In the genomic region with DNA sequence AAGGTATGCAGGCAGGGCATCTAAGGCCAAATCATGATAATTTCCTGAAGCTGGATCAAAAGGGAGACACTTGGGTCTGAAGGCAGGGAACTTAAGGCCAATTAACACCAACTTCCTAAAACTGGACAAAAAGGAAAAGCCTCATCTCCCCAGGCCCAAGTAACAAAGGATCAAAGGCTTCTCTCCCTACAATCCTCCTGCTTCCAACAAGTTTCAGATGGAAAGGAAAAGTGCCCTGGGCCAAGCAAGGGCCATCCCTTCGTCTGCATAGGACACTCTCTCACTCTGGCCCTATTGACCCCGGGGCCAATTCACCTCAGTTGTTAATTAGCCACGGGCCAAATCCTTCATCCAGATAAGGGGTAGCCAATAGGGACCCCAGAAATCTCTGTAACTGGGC, we compare ENCODE assay signal across 29 cellular contexts.
"Had no signal": no experiment of that assay in that cellular context is flagged by ENCODE, and none has a peak within 500 bp of the region (broad histone marks: within the 10 kb centered on the region; RNA-seq: fewer than 3 reads in every experiment).

No MANE protein-coding gene starts in this region.

- H3K4me3 ChIP-seq: adrenal gland, body of pancreas, breast epithelium, coronary artery, MG63, SJSA1 had no signal

- H3K9ac ChIP-seq: SK-N-SH had no signal

- DNase-seq: activated CD4-positive, alpha-beta T cell treated with anti-CD3 and anti-CD28 coated beads for 36 hours; activated CD4-positive, alpha-beta T cell treated with anti-CD3 and anti-CD28 coated beads, Interleukin-2, amount 10 ng/mL, durations not matched to agents 7 days and 5 days; activated CD4-positive, alpha-beta T cell treated with anti-CD3 and anti-CD28 coated beads, Interleukin-2, amount 50 U/mL, for 48 hours; activated CD8-positive, alpha-beta T cell treated with anti-CD3 and anti-CD28 coated beads, Interleukin-2, amount 10 ng/mL, durations not matched to agents 7 days and 5 days; activated gamma-delta T cell treated with Interleukin-2 at 50 U/mL for 16 hours; activated naive CD4-positive, alpha-beta T cell treated with anti-CD3 and anti-CD28 coated beads for 36 hours; activated T-cell treated with anti-CD3 and anti-CD28 coated beads, Interleukin-2, amount 50 U/mL, for 24 hours; adrenal gland; body of pancreas; MG63; NCI-H1048; NCI-H1105 treated with DMSO at 0.1 percent for 48 hours; NCI-H1436; NCI-H1694 treated with DMSO at 0.1 percent for 48 hours; NCI-H2029; NCI-H345; NCI-H524 treated with DMSO at 0.1 percent for 48 hours; NK-92 treated with Interleukin-12 subunit alpha and Interleukin-12 subunit beta, amount 100 ng/mL, for 24 hours; SK-N-SH had no signal

- H3K27me3 ChIP-seq: adrenal gland, body of pancreas, breast epithelium, MG63, SJSA1 had no signal

- H3K4me1 Mint-ChIP-seq: activated CD4-positive, alpha-beta T cell treated with anti-CD3 and anti-CD28 coated beads for 36 hours; activated CD4-positive, alpha-beta T cell treated with anti-CD3 and anti-CD28 coated beads, Interleukin-2, amount 10 ng/mL, durations not matched to agents 7 days and 5 days; WTC11 had no signal

- H3K27ac Mint-ChIP-seq: activated CD4-positive, alpha-beta T cell treated with anti-CD3 and anti-CD28 coated beads for 36 hours; activated CD4-positive, alpha-beta T cell treated with anti-CD3 and anti-CD28 coated beads, Interleukin-2, amount 10 ng/mL, durations not matched to agents 7 days and 5 days; activated CD8-positive, alpha-beta T cell treated with anti-CD3 and anti-CD28 coated beads, Interleukin-2, amount 10 ng/mL, durations not matched to agents 7 days and 5 days; activated naive CD4-positive, alpha-beta T cell treated with anti-CD3 and anti-CD28 coated beads for 36 hours; activated naive CD4-positive, alpha-beta T cell treated with anti-CD3 and anti-CD28 coated beads, Interleukin-2, amount 50 U/mL, for 72 hours; activated T-cell treated with anti-CD3 and anti-CD28 coated beads, Interleukin-2, amount 50 U/mL, for 24 hours; activated T-helper 2 cell treated with anti-CD3 and anti-CD28 coated beads, Interferon-gamma antibody, Interleukin-2, Interleukin-4, amounts not matched to agents 10 μg/mL and 5 μg/mL and 100 μg/mL, durations not matched to agents 14 hours and 24 hours and 36 hours; T-helper 1 cell treated with Interleukin-12 subunit alpha and Interleukin-12 subunit beta and Interleukin-4 antibody, amounts not matched to agents 30 μg/mL and 1 μg/mL, for 36 hours; T-helper 2 cell treated with Interferon-gamma antibody and Interleukin-4, amounts not matched to agents 5 μg/mL and 100 μg/mL, for 36 hours; WTC11 had no signal

- H3K4me1 ChIP-seq: adrenal gland, body of pancreas, breast epithelium, SJSA1 had no signal

- H3K27ac ChIP-seq: adrenal gland, body of pancreas, breast epithelium, coronary artery, SJSA1 had no signal

- ATAC-seq: activated CD4-positive, CD25-positive, alpha-beta regulatory T cell treated with anti-CD3 and anti-CD28 coated beads, Interleukin-2, amount 50 U/mL, for 24 hours; activated CD8-positive, alpha-beta T cell treated with anti-CD3 and anti-CD28 coated beads, Interleukin-2, amount 10 ng/mL, durations not matched to agents 7 days and 5 days; body of pancreas; Panc1; WTC11 had no signal

- H3K4me2 ChIP-seq: SK-N-SH had no signal

- H3K9me3 ChIP-seq: adrenal gland, body of pancreas, MG63, SK-N-SH had no signal

- H3K36me3 ChIP-seq: adrenal gland, breast epithelium, MG63, SJSA1 had no signal

- H3K27me3 Mint-ChIP-seq: activated CD4-positive, alpha-beta T cell treated with anti-CD3 and anti-CD28 coated beads for 36 hours; activated CD4-positive, alpha-beta T cell treated with anti-CD3 and anti-CD28 coated beads, Interleukin-2, amount 10 ng/mL, durations not matched to agents 7 days and 5 days; activated T-cell treated with anti-CD3 and anti-CD28 coated beads, Interleukin-2, amount 50 U/mL, for 24 hours had no signal

- H3K4me3 Mint-ChIP-seq: activated CD4-positive, alpha-beta T cell treated with anti-CD3 and anti-CD28 coated beads for 36 hours; activated CD4-positive, alpha-beta T cell treated with anti-CD3 and anti-CD28 coated beads, Interleukin-2, amount 10 ng/mL, durations not matched to agents 7 days and 5 days; activated CD8-positive, alpha-beta T cell treated with anti-CD3 and anti-CD28 coated beads, Interleukin-2, amount 10 ng/mL, durations not matched to agents 7 days and 5 days; activated naive CD4-positive, alpha-beta T cell treated with anti-CD3 and anti-CD28 coated beads for 36 hours; activated T-cell treated with anti-CD3 and anti-CD28 coated beads, Interleukin-2, amount 50 U/mL, for 24 hours; T-helper 1 cell treated with Interleukin-12 subunit alpha and Interleukin-12 subunit beta and Interleukin-4 antibody, amounts not matched to agents 30 μg/mL and 1 μg/mL, for 36 hours; T-helper 2 cell treated with Interferon-gamma antibody and Interleukin-4, amounts not matched to agents 5 μg/mL and 100 μg/mL, for 36 hours; WTC11 had no signal

- H3K36me3 Mint-ChIP-seq: activated naive CD4-positive, alpha-beta T cell treated with anti-CD3 and anti-CD28 coated beads, Interleukin-2, amount 50 U/mL, for 72 hours; WTC11 had no signal
